In genomic region chrX:147953976-147954375, GRCh38 we compare ENCODE assay signal across 17 cellular contexts. TPM values are rescaled to one million over a fixed set of nuclear protein-coding genes. Genes with fewer than 3 reads are reported as not detected.
"Had no signal": no experiment of that assay in that cellular context is flagged by ENCODE, and none has a peak within 500 bp of the region (broad histone marks: within the 10 kb centered on the region; RNA-seq: fewer than 3 reads in every experiment).

No MANE protein-coding gene starts in this region.

- H3K9me3 ChIP-seq: ascending aorta, gastroesophageal sphincter had no signal

- H3K27ac ChIP-seq: ascending aorta, gastroesophageal sphincter, hepatocyte, neural progenitor cell, parathyroid adenoma, WERI-Rb-1 had no signal

- DNase-seq: activated CD4-positive, alpha-beta T cell treated with anti-CD3 and anti-CD28 coated beads for 4 hours; activated CD8-positive, alpha-beta memory T cell treated with anti-CD3 and anti-CD28 coated beads, Interleukin-2, amount 50 U/mL, for 4 hours; activated CD8-positive, alpha-beta T cell treated with anti-CD3 and anti-CD28 coated beads for 36 hours; effector CD4-positive, alpha-beta T cell; kidney glomerular epithelial cell; midbrain; retina; stimulated activated CD4-positive, alpha-beta T cell treated with anti-CD3 and anti-CD28 coated beads, Interleukin-1b, Interleukin-23, amount 100 ng/mL, for 48 hours; T-cell; WERI-Rb-1 had no signal

- H3K36me3 ChIP-seq: ascending aorta, neural progenitor cell, WERI-Rb-1 had no signal

- H3K4me1 ChIP-seq: ascending aorta, gastroesophageal sphincter, neural progenitor cell, parathyroid adenoma had no signal

- H3K27me3 ChIP-seq: ascending aorta, gastroesophageal sphincter, hepatocyte, neural progenitor cell had no signal

- H3K4me3 ChIP-seq: ascending aorta, gastroesophageal sphincter, hepatocyte, lung, neural progenitor cell had no signal

RNA-seq across cellular contexts. Expression of gene FMR1NB, which starts 27.2 kb away (rescaled TPM):
- total RNA-seq: activated CD8-positive, alpha-beta T cell treated with anti-CD3 and anti-CD28 coated beads for 36 hours; ascending aorta; gastroesophageal sphincter; hepatocyte; lung; subcutaneous adipose tissue; T-cell had no signal
- polyA plus RNA-seq: hepatocyte, lung had no signal
